ENCODE assay signal across 8 cellular contexts in genomic region chr16:9094008-9094846, GRCh38. TPM values are rescaled to one million over a fixed set of nuclear protein-coding genes. Genes with fewer than 3 reads are reported as not detected.
DNase-seq lines count a peak whose midpoint lies in the region; ATAC-seq and TF ChIP-seq lines count a peak whose summit lies in the region.

No MANE protein-coding gene starts in this region.

- peaks cover 21% of the 10 kb centered on the region in 2 experiments; a peak in 3 of 4 replicates for H3K4me1 ChIP-seq in SK-N-SH (ENCODE audit: control insufficient read depth in 1 of 2, insufficient read depth in 2 of 2, low read depth in 1 of 2, low read length in 1 of 2)
- H3K4me1 ChIP-seq in iPS-20b (ENCODE audit: insufficient read depth, low read length), result peaks cover 14% of the 10 kb centered on the region; the same call in 1 of the 2 replicates

- no peaks in the 10 kb centered on the region for H3K9me3 ChIP-seq in SK-N-SH
- no peaks in the 10 kb centered on the region for H3K9me3 ChIP-seq in iPS-20b (ENCODE audit: insufficient read depth, low read depth, low read length)

- CTCF ChIA-PET in SK-N-SH (lab: Yijun Ruan, JAX), result interaction anchor here (1.0 kb wide), 1 partner anchor 40 kb away, joined by 3 read pairs; no protein-coding TSS in a partner anchor
- CTCF ChIA-PET in activated CD8-positive, alpha-beta T cell treated with anti-CD3 and anti-CD28 coated beads for 36 hours (lab: Charles Lee), result interaction anchor here (0.5 to 2.7 kb wide), 5 partner anchors 8 to 85 kb away, joined by 3 to 7 read pairs (median 3); no protein-coding TSS in a partner anchor

- ATAC-seq in SK-N-SH treated with all-trans-retinoic acid at 6 μM for 48 hours, result no peak
- no peak for ATAC-seq in activated CD8-positive, alpha-beta T cell treated with anti-CD3 and anti-CD28 coated beads for 36 hours
- ATAC-seq in stimulated activated naive CD8-positive, alpha-beta T cell treated with anti-CD3 and anti-CD28 coated beads, Interleukin-15, amount 100 ng/mL, for 72 hours, result no peak
- ATAC-seq in activated CD4-positive, CD25-positive, alpha-beta regulatory T cell treated with anti-CD3 and anti-CD28 coated beads, Interleukin-2, amount 50 U/mL, for 24 hours, result no peak

- peak overlapping the region; percentile 98 for H3K27ac Mint-ChIP-seq in activated CD8-positive, alpha-beta T cell treated with anti-CD3 and anti-CD28 coated beads for 36 hours
- peak overlapping the region; percentile 72 for H3K27ac Mint-ChIP-seq in stimulated activated naive CD8-positive, alpha-beta T cell treated with anti-CD3 and anti-CD28 coated beads, Interleukin-15, amount 100 ng/mL, for 72 hours

- peaks cover 33 to 56% of the 10 kb centered on the region in 2 experiments for H3K36me3 ChIP-seq in SK-N-SH (replicated peaks in 1 of 2; ENCODE audit: control insufficient read depth in 1 of 2, insufficient read depth in 2 of 2, low read length in 1 of 2)
- H3K36me3 ChIP-seq in iPS-20b (ENCODE audit: insufficient read depth, low read depth, low read length), result peaks cover 62% of the 10 kb centered on the region

- POLR2A ChIA-PET in SK-N-SH (lab: Yijun Ruan, JAX), result interaction anchor here (0.7 kb wide), 1 partner anchor 970 kb away, joined by 6 read pairs; no protein-coding TSS in a partner anchor
- POLR2A ChIA-PET in activated CD8-positive, alpha-beta T cell treated with anti-CD3 and anti-CD28 coated beads for 36 hours (lab: Charles Lee), result interaction anchor here (0.8 to 4.9 kb wide), 7 partner anchors 7 to 166 kb away, joined by 3 to 78 read pairs (median 26); no protein-coding TSS in a partner anchor

- no peaks in the 10 kb centered on the region for H3F3A ChIP-seq in SK-N-SH (replicated peaks; ENCODE audit: insufficient read depth)

- H3K27me3 Mint-ChIP-seq in activated CD8-positive, alpha-beta T cell treated with anti-CD3 and anti-CD28 coated beads for 36 hours, result no peaks in the 10 kb centered on the region
- H3K27me3 Mint-ChIP-seq in stimulated activated naive CD8-positive, alpha-beta T cell treated with anti-CD3 and anti-CD28 coated beads, Interleukin-15, amount 100 ng/mL, for 72 hours, result no peaks in the 10 kb centered on the region

- H3K9me3 Mint-ChIP-seq in activated CD8-positive, alpha-beta T cell treated with anti-CD3 and anti-CD28 coated beads for 36 hours, result no peaks in the 10 kb centered on the region
- no peaks in the 10 kb centered on the region for H3K9me3 Mint-ChIP-seq in stimulated activated naive CD8-positive, alpha-beta T cell treated with anti-CD3 and anti-CD28 coated beads, Interleukin-15, amount 100 ng/mL, for 72 hours

- DNase-seq in SK-N-SH (no peak), glomerular visceral epithelial cell (ENCODE audit: extremely low spot score) (no peak), midbrain (lab: John Stamatoyannopoulos, UW) (no peak)
- no peak for DNase-seq in activated CD8-positive, alpha-beta T cell treated with anti-CD3 and anti-CD28 coated beads for 36 hours
- DNase-seq in stimulated activated naive CD8-positive, alpha-beta T cell treated with anti-CD3 and anti-CD28 coated beads, Interleukin-15, amount 100 ng/mL, for 72 hours, result no peak

- no peak overlapping the region for H2AFZ ChIP-seq in SK-N-SH (ENCODE audit: low read depth)

- peaks cover 77% of the 10 kb centered on the region for H3K79me2 ChIP-seq in SK-N-SH (ENCODE audit: insufficient read depth)

- H4K20me1 ChIP-seq in SK-N-SH (ENCODE audit: insufficient read depth), result peaks cover 67% of the 10 kb centered on the region

- peak overlapping the region in 1 of 2 experiments; percentile 76; a peak in 1 of 4 replicates for H3K27ac ChIP-seq in SK-N-SH (ENCODE audit: low read depth in 2 of 2, low read length in 1 of 2)
- H3K27ac ChIP-seq in iPS-20b (ENCODE audit: low read length), result no peak overlapping the region

- peaks cover 54% of the 10 kb centered on the region for H3K36me3 Mint-ChIP-seq in activated CD8-positive, alpha-beta T cell treated with anti-CD3 and anti-CD28 coated beads for 36 hours (ENCODE audit: low read depth)

- no peak for TF ChIP-seq EP300 in SK-N-SH (IDR thresholded peaks at IDR 0.05; ENCODE audit: borderline replicate concordance in 1 of 2, low read depth in 1 of 2, low read length in 1 of 2)

- TF ChIP-seq RAD21 in SK-N-SH (IDR thresholded peaks at IDR 0.05; ENCODE audit: low read length), result no peak

- 38% methylated on average over 8 of the region's 8 CpGs for WGBS in SK-N-SH (ENCODE audit: low lambda C conversion rate)

- peak overlapping the region; percentile 81 for H3K4me2 ChIP-seq in SK-N-SH

- H3K4me1 Mint-ChIP-seq in activated CD8-positive, alpha-beta T cell treated with anti-CD3 and anti-CD28 coated beads for 36 hours (ENCODE audit: low read depth), result peaks cover 50% of the 10 kb centered on the region
- peaks cover 72% of the 10 kb centered on the region for H3K4me1 Mint-ChIP-seq in stimulated activated naive CD8-positive, alpha-beta T cell treated with anti-CD3 and anti-CD28 coated beads, Interleukin-15, amount 100 ng/mL, for 72 hours

- H3K27me3 ChIP-seq in SK-N-SH (ENCODE audit: insufficient read depth) (no peaks in the 10 kb centered on the region), iPS-20b (ENCODE audit: insufficient read depth, low read length) (no peaks in the 10 kb centered on the region)

- H3K4me3 ChIP-seq in SK-N-SH (ENCODE audit: low read depth in 2 of 2, low read length in 1 of 2) (peak overlapping the region; percentile 93 to 98), iPS-20b (ENCODE audit: low read length) (peak overlapping the region; percentile 98)

- no peaks in the 10 kb centered on the region for H3K9me2 ChIP-seq in SK-N-SH

- TF ChIP-seq CTCF in SK-N-SH (IDR thresholded peaks at IDR 0.05), result no peak
- no peak for TF ChIP-seq CTCF in activated CD8-positive, alpha-beta T cell treated with anti-CD3 and anti-CD28 coated beads for 36 hours (IDR thresholded peaks at IDR 0.05)

- intact Hi-C loops in activated CD8-positive, alpha-beta T cell treated with anti-CD3 and anti-CD28 coated beads for 36 hours (cut with micrococcal nuclease), result loop anchor here (5.0 kb wide), 2 partner anchors 33 to 132 kb away; partner anchors contain the start of gene USP7

- peak overlapping the region; percentile 93 for H3K9ac ChIP-seq in SK-N-SH
- H3K9ac ChIP-seq in iPS-20b (ENCODE audit: low read depth, low read length), result peak overlapping the region; percentile 94; the same call in 1 of the 2 replicates

- H3K4me3 Mint-ChIP-seq in activated CD8-positive, alpha-beta T cell treated with anti-CD3 and anti-CD28 coated beads for 36 hours, result peak overlapping the region; percentile 79
- peak overlapping the region; percentile 89 to 97 for H3K4me3 Mint-ChIP-seq in stimulated activated naive CD8-positive, alpha-beta T cell treated with anti-CD3 and anti-CD28 coated beads, Interleukin-15, amount 100 ng/mL, for 72 hours

TF ChIP-seq in SK-N-SH, 30 proteins besides CTCF, POLR2A, EP300 and RAD21 (continues in another document):
- TF ChIP-seq FOSL2 (IDR thresholded peaks at IDR 0.05; ENCODE audit: borderline replicate concordance, low read depth) (no peak), POLR2AphosphoS5 (IDR thresholded peaks at IDR 0.05; ENCODE audit: low read depth, low read length) (no peak), RXRA (IDR thresholded peaks at IDR 0.05; ENCODE audit: borderline replicate concordance, low read depth) (no peak), TEAD4 (IDR thresholded peaks at IDR 0.05; ENCODE audit: borderline replicate concordance, insufficient read depth) (no peak), PBX3 (IDR thresholded peaks at IDR 0.05) (no peak), NRF1 (IDR thresholded peaks at IDR 0.05; ENCODE audit: low read depth, low read length) (no peak), MEF2A (IDR thresholded peaks at IDR 0.05; ENCODE audit: borderline replicate concordance, low read depth) (no peak)

TF ChIP-seq in SK-N-SH treated with all-trans-retinoic acid at 6 μM for 48 hours, 23 proteins besides CTCF, POLR2A, EP300 and RAD21 (continues in another document):
- TF ChIP-seq ISL1 (CRISPR knock-in tag; IDR thresholded peaks at IDR 0.05) (no peak), POU6F1 (CRISPR knock-in tag; IDR thresholded peaks at IDR 0.05; ENCODE audit: borderline replicate concordance, low read depth) (no peak), ARNTL (CRISPR knock-in tag; IDR thresholded peaks at IDR 0.05; ENCODE audit: borderline replicate concordance, low read depth) (no peak), ZNF565 (CRISPR knock-in tag; conservative IDR thresholded peaks at IDR 0.05; ENCODE audit: low read depth) (no peak), CSRNP3 (CRISPR knock-in tag; IDR thresholded peaks at IDR 0.05) (no peak), BACH2 (CRISPR knock-in tag; IDR thresholded peaks at IDR 0.05; ENCODE audit: borderline replicate concordance) (no peak), SNAI2 (CRISPR knock-in tag; IDR thresholded peaks at IDR 0.05) (no peak)

RNA-seq across cellular contexts. Expression of gene HAPSTR1, which starts 2.8 kb away (rescaled TPM):
- polyA plus RNA-seq in SK-N-SH (2012; rRNA removed), result 7.0 and 8.6 TPM in 2 replicates
- polyA plus RNA-seq in SK-N-SH (2012; cell fraction: cytosol; rRNA removed), result 9.4 and 11.4 TPM in 2 replicates
- 10.2 and 13.8 TPM in 2 replicates for polyA plus RNA-seq in SK-N-SH (2012; cell fraction: nucleus; rRNA removed)
- total RNA-seq in activated CD8-positive, alpha-beta T cell treated with anti-CD3 and anti-CD28 coated beads for 36 hours, result 10 to 100 TPM; 52.5 to 53.4 TPM
